Comparison of ENCODE assay signal across 9 cellular contexts in genomic region chr18:22813648-22814328, GRCh38.
A peak's percentile ranks its signal among the peaks of the same experiment; 100 is the strongest.
DNase-seq lines count a peak whose midpoint lies in the region; ATAC-seq and TF ChIP-seq lines count a peak whose summit lies in the region.
"Had no signal": no experiment of that assay in that cellular context is flagged by ENCODE, and none has a peak within 500 bp of the region (broad histone marks: within the 10 kb centered on the region; RNA-seq: fewer than 3 reads in every experiment).

No MANE protein-coding gene starts in this region.

- H3K27ac ChIP-seq in HCT116 (ENCODE audit: low read depth, low read length) (peak overlapping the region; percentile 67), tibial artery (no peak overlapping the region)
- H3K27ac ChIP-seq: BLaER1 had no signal

- intact Hi-C loops in HCT116 (cut with micrococcal nuclease), result loop anchor here (1.0 to 2.0 kb wide), 3 partner anchors 165 to 599 kb away; no protein-coding TSS in a partner anchor
- intact Hi-C loops in tibial artery (cut with DNase I; ENCODE audit: low total_unique reads), result no loop called here
- intact Hi-C loops in posterior cingulate gyrus (cut with DNase I), result no loop called here

- H3K4me3 ChIP-seq in HCT116 (replicated peaks in 1 of 2; ENCODE audit: low read depth in 1 of 2, low read length in 2 of 2), result no peak overlapping the region
- H3K4me3 ChIP-seq in fibroblast of pulmonary artery (replicated peaks; ENCODE audit: low read depth, low read length), result no peak overlapping the region
- no peak overlapping the region for H3K4me3 ChIP-seq in tibial artery
- H3K4me3 ChIP-seq: BLaER1 had no signal

- peak; percentile 97 for TF ChIP-seq RAD21 in HCT116 (IDR thresholded peaks at IDR 0.05; ENCODE audit: low read depth)

- no peak for TF ChIP-seq POLR2A in HCT116 (IDR thresholded peaks at IDR 0.05; ENCODE audit: borderline replicate concordance, extremely low read depth, insufficient read depth, insufficient read length)

- H3K36me3 ChIP-seq in HCT116 (ENCODE audit: control insufficient read depth in 1 of 2, insufficient read depth in 2 of 2, low read length in 2 of 2), result no peaks in the 10 kb centered on the region
- no peaks in the 10 kb centered on the region for H3K36me3 ChIP-seq in tibial artery
- H3K36me3 ChIP-seq: BLaER1 had no signal

- no TSS peak for BruUV-seq in HCT116 (replicated peaks; lab: Mats Ljungman, UMichigan)

- no peak overlapping the region for H2AFZ ChIP-seq in HCT116 (ENCODE audit: low read depth, low read length, poor library complexity, severe bottlenecking)

- no peaks in the 10 kb centered on the region for H4K20me1 ChIP-seq in HCT116 (ENCODE audit: insufficient read depth)
- H4K20me1 ChIP-seq: BLaER1 had no signal

- TF ChIP-seq CTCF in HCT116 (IDR thresholded peaks at IDR 0.05 in 2 of 3, conservative IDR thresholded peaks at IDR 0.05 in 1 of 3; ENCODE audit: borderline replicate concordance in 1 of 3, insufficient read depth in 1 of 3, low read depth in 2 of 3, low read length in 2 of 3) (peak; percentile 65 to 84 (median 83)), fibroblast of pulmonary artery (IDR thresholded peaks at IDR 0.05; ENCODE audit: low read length, missing control alignments) (peak; percentile 63), tibial artery (IDR thresholded peaks at IDR 0.05) (peak; percentile 22 to 33)

- peak overlapping the region; percentile 11 for H3K4me2 ChIP-seq in HCT116 (ENCODE audit: low read length)
- H3K4me2 ChIP-seq: BLaER1 had no signal

- peak; percentile 74 for ATAC-seq in HCT116
- no peak for ATAC-seq in HG03439 (IDR thresholded peaks at IDR 0.05; ENCODE audit: unreplicated experiment)

- H3K4me1 ChIP-seq in HCT116 (ENCODE audit: control insufficient read depth in 1 of 2, insufficient read depth in 2 of 2, low read length in 2 of 2) (peaks cover 41 to 43% of the 10 kb centered on the region in 2 experiments), tibial artery (no peaks in the 10 kb centered on the region)
- H3K4me1 ChIP-seq: BLaER1 had no signal

- no peaks in the 10 kb centered on the region for H3K9me2 ChIP-seq in HCT116 (ENCODE audit: insufficient read depth)

- DNase-seq in DMS79 treated with DMSO at 0.1 percent for 48 hours (lab: John Stamatoyannopoulos, UW) (peak; percentile 62), DMS79 (lab: John Stamatoyannopoulos, UW) (no peak), HCT116 (ENCODE audit: low read depth, low spot score) (no peak), RPMI8226 (peak; percentile 26), fibroblast of pulmonary artery (ENCODE audit: low read depth) (peak; percentile 71), tibial artery (no peak), posterior cingulate gyrus (no peak)

- no peaks in the 10 kb centered on the region for H3K79me2 ChIP-seq in HCT116 (ENCODE audit: insufficient read depth, low read length)

- no peaks in the 10 kb centered on the region for H3K27me3 ChIP-seq in HCT116 (ENCODE audit: insufficient read depth, low read length)
- H3K27me3 ChIP-seq in tibial artery, result no peaks in the 10 kb centered on the region
- H3K27me3 ChIP-seq: BLaER1 had no signal

- POLR2A ChIA-PET in HCT116 (lab: Charles Lee), result interaction anchor here (0.7 to 1.2 kb wide), 3 partner anchors 11 to 367 kb away, joined by 3 to 5 read pairs (median 4); no protein-coding TSS in a partner anchor

- no peak overlapping the region for H3K9ac ChIP-seq in HCT116 (ENCODE audit: low read length)
- H3K9ac ChIP-seq: BLaER1 had no signal

- no peaks in the 10 kb centered on the region for H3K9me3 ChIP-seq in HCT116 (ENCODE audit: control insufficient read depth in 1 of 2, insufficient read depth in 1 of 2, low read depth in 1 of 2, low read length in 2 of 2)
- no peaks in the 10 kb centered on the region for H3K9me3 ChIP-seq in tibial artery

- RAD21 ChIA-PET in HCT116 (lab: Charles Lee; ENCODE audit: low non-redundant PET in 1 of 2, low total read pairs in 2 of 2, uncharacterized antibody in 2 of 2, unreplicated experiment in 2 of 2), result interaction anchor here (0.5 to 1.9 kb wide), 9 partner anchors 15 to 598 kb away, joined by 3 to 11 read pairs (median 4); no protein-coding TSS in a partner anchor

- CTCF ChIA-PET in HCT116 (lab: Charles Lee), result interaction anchor here (0.9 to 2.6 kb wide), 13 partner anchors 9 to 889 kb away, joined by 3 to 60 read pairs (median 4); partner anchors contain the start of gene RIOK3

TF ChIP-seq in HCT116, 20 proteins besides CTCF, POLR2A, EP300 and RAD21:
- TF ChIP-seq SRF (IDR thresholded peaks at IDR 0.05; ENCODE audit: low read depth), result no peak
- TF ChIP-seq POLR2AphosphoS5 (IDR thresholded peaks at IDR 0.05; ENCODE audit: low read depth, low read length), result no peak
- no peak for TF ChIP-seq YY1 (IDR thresholded peaks at IDR 0.05; ENCODE audit: extremely low read depth, insufficient replicate concordance, low read depth, low read length)
- no peak for TF ChIP-seq ATF3 (IDR thresholded peaks at IDR 0.05)
- TF ChIP-seq ZBTB33 (IDR thresholded peaks at IDR 0.05; ENCODE audit: extremely low read depth, insufficient replicate concordance, low read length), result no peak
- no peak for TF ChIP-seq ZFX (IDR thresholded peaks at IDR 0.05)
- TF ChIP-seq MAX (IDR thresholded peaks at IDR 0.05), result no peak
- TF ChIP-seq EZH2phosphoT487 (IDR thresholded peaks at IDR 0.05; ENCODE audit: borderline replicate concordance), result no peak
- TF ChIP-seq EGR1 (IDR thresholded peaks at IDR 0.05; ENCODE audit: low read depth), result no peak
- TF ChIP-seq CBX3 (IDR thresholded peaks at IDR 0.05; ENCODE audit: low read depth), result no peak
- no peak for TF ChIP-seq SIN3A (IDR thresholded peaks at IDR 0.05; ENCODE audit: low read depth)
- no peak for TF ChIP-seq EZH2 (IDR thresholded peaks at IDR 0.05)
- TF ChIP-seq ZNF274 (IDR thresholded peaks at IDR 0.05; ENCODE audit: low read depth, low read length), result no peak
TF ChIP-seq in HCT116: peak in this region for 0.

Comparison
In these comparisons a context has a peak if more than half of its experiments do, and no peak if none do; other contexts are left out.
1. DNase-seq: peak in DMS79 treated with DMSO at 0.1 percent for 48 hours (single experiment), RPMI8226 (single experiment) and fibroblast of pulmonary artery (single experiment); none in DMS79 (single experiment), HCT116 (single experiment), tibial artery (0 of 2) and posterior cingulate gyrus (0 of 10).
2. CTCF ChIP-seq: peak in every context shown above with its lines; median percentile 83 in HCT116; 63 in fibroblast of pulmonary artery; 28 in tibial artery.